ENCODE assay signal across 1 cellular context in genomic region chr7:1100886-1101579, GRCh38.
TF ChIP-seq lines count a peak whose summit lies in the region.

No MANE protein-coding gene starts in this region.

TF ChIP-seq in H1, 55 proteins besides CTCF, POLR2A, EP300 and RAD21:
- no peak for TF ChIP-seq KDM4A (IDR thresholded peaks at IDR 0.05; ENCODE audit: low read depth, low read length, severe bottlenecking)
- TF ChIP-seq SP2 (IDR thresholded peaks at IDR 0.05; ENCODE audit: low read length), result no peak
- no peak for TF ChIP-seq ASH2L (IDR thresholded peaks at IDR 0.05; ENCODE audit: low read length)
- no peak for TF ChIP-seq TAF1 (IDR thresholded peaks at IDR 0.05; ENCODE audit: low read depth, low read length)
- TF ChIP-seq SRF (IDR thresholded peaks at IDR 0.05; ENCODE audit: low read depth, low read length), result no peak
- no peak for TF ChIP-seq GTF2F1 (IDR thresholded peaks at IDR 0.05; ENCODE audit: borderline replicate concordance, low read depth, low read length)
- no peak for TF ChIP-seq KDM1A (IDR thresholded peaks at IDR 0.05; ENCODE audit: borderline replicate concordance, low read length)
- TF ChIP-seq TCF12 (IDR thresholded peaks at IDR 0.05; ENCODE audit: low read depth, low read length), result no peak
- no peak for TF ChIP-seq PHF8 (conservative IDR thresholded peaks at IDR 0.05; ENCODE audit: low read depth, low read length)
- no peak for TF ChIP-seq BCL11A (IDR thresholded peaks at IDR 0.05; ENCODE audit: low read depth in 2 of 2, low read length in 2 of 2)
- no peak for TF ChIP-seq GABPA (IDR thresholded peaks at IDR 0.05; ENCODE audit: borderline replicate concordance, insufficient read depth, low read length)
- TF ChIP-seq, protein P1, sequence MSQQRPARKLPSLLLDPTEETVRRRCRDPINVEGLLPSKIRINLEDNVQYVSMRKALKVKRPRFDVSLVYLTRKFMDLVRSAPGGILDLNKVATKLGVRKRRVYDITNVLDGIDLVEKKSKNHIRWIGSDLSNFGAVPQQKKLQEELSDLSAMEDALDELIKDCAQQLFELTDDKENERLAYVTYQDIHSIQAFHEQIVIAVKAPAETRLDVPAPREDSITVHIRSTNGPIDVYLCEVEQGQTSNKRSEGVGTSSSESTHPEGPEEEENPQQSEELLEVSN (IDR thresholded peaks at IDR 0.05), result no peak
- no peak for TF ChIP-seq SP4 (IDR thresholded peaks at IDR 0.05; ENCODE audit: low read length)
- no peak for TF ChIP-seq POLR2AphosphoS5 (IDR thresholded peaks at IDR 0.05; ENCODE audit: low read depth, low read length)
- no peak for TF ChIP-seq ZNF274 (IDR thresholded peaks at IDR 0.05; ENCODE audit: borderline replicate concordance, extremely low read depth, low read length)
- TF ChIP-seq YY1 (IDR thresholded peaks at IDR 0.05; ENCODE audit: low read depth, low read length), result no peak
- TF ChIP-seq BACH1 (IDR thresholded peaks at IDR 0.05; ENCODE audit: low read length), result no peak
